ENCODE assay signal across 11 cellular contexts in the genomic region with DNA sequence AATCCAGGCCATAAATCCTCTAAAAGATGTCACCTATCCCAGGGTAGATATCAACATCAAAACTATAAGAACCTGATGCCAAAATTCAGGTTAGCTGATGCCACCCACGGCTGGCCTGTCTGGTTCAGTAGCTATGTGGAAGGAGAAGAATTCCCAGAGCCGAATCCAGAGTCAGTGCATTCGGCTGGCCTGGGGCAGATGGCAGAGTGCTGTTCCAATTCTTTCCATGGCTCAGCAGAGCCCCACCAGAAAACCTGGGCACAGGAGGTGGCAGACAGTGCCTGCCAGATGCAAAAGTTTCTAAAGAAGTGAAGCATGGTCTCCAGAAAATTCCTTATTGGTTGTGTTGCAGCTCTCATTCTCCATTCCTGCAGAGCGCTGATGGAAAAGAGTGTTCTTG. TPM values are rescaled to one million over a fixed set of nuclear protein-coding genes. Genes with fewer than 3 reads are reported as not detected.
"Had no signal": no experiment of that assay in that cellular context is flagged by ENCODE, and none has a peak within 500 bp of the region (broad histone marks: within the 10 kb centered on the region; RNA-seq: fewer than 3 reads in every experiment).

No MANE protein-coding gene starts in this region.

- DNase-seq: GM23248, GOT3, H7, H9, HCEC 1CT, HFFc6 had no signal

- H3K4me3 Mint-ChIP-seq: H9, HFFc6 had no signal

- H3K36me3 ChIP-seq: HAP-1 had no signal

- H3K9me3 ChIP-seq: HAP-1 had no signal

- H3K9ac ChIP-seq: GM23248 had no signal

- H3K4me3 ChIP-seq: GM23248, HAP-1 had no signal

- FAIRE-seq: H1, H54 had no signal

- H3K27ac Mint-ChIP-seq: H9, HFFc6 had no signal

- H3K4me1 ChIP-seq: HAP-1 had no signal

- H3K9me3 Mint-ChIP-seq: H9 had no signal

- H2AFZ ChIP-seq: GM23248 had no signal

- H3K27ac ChIP-seq: GM23248 had no signal

- ATAC-seq: HCT116 had no signal

RNA-seq across cellular contexts. Expression of a gene that starts 19.9 kb away (rescaled TPM):
- total RNA-seq: GM23248, H1, H4, H7, H9, HFFc6 had no signal
- polyA plus RNA-seq: GM23248, H1 had no signal

RNA-seq across cellular contexts. Expression of a gene that starts 40.7 kb away (rescaled TPM):
- total RNA-seq: GM23248, H1, H4, H7, H9, HFFc6 had no signal
- polyA plus RNA-seq: GM23248, H1 had no signal
